Comparison of ENCODE assay signal across 21 cellular contexts in genomic region chr11:133889893-133890292, GRCh38. TPM values are rescaled to one million over a fixed set of nuclear protein-coding genes. Genes with fewer than 3 reads are reported as not detected.
DNase-seq lines count a peak whose midpoint lies in the region; ATAC-seq and TF ChIP-seq lines count a peak whose summit lies in the region.
"Had no signal": no experiment of that assay in that cellular context is flagged by ENCODE, and none has a peak within 500 bp of the region (broad histone marks: within the 10 kb centered on the region; RNA-seq: fewer than 3 reads in every experiment).

No MANE protein-coding gene starts in this region.

- intact Hi-C loops in vagina (cut with DNase I), result no loop called here
- intact Hi-C loops in PC-9 (cut with micrococcal nuclease; ENCODE audit: unreplicated experiment), result no loop called here
- intact Hi-C loops in right cardiac atrium (cut with DNase I), result no loop called here

- no peaks in the 10 kb centered on the region for H3K4me1 Mint-ChIP-seq in activated CD8-positive, alpha-beta memory T cell treated with anti-CD3 and anti-CD28 coated beads, Interleukin-2, amount 10 ng/mL, durations not matched to agents 7 days and 5 days
- peaks cover 1% of the 10 kb centered on the region for H3K4me1 Mint-ChIP-seq in endodermal cell
- H3K4me1 Mint-ChIP-seq: CD14-positive monocyte had no signal

- no peaks in the 10 kb centered on the region for H3K27me3 ChIP-seq in endodermal cell (ENCODE audit: control insufficient read depth, insufficient read depth, low read length, poor library complexity, severe bottlenecking)
- no peaks in the 10 kb centered on the region for H3K27me3 ChIP-seq in vagina
- peaks cover 49% of the 10 kb centered on the region for H3K27me3 ChIP-seq in PC-9 (ENCODE audit: insufficient read depth, low read depth)
- H3K27me3 ChIP-seq in right cardiac atrium (ENCODE audit: control insufficient read depth, insufficient read depth), result no peaks in the 10 kb centered on the region

- POLR2A ChIA-PET in PC-9 (lab: Charles Lee; ENCODE audit: unreplicated experiment), result no interaction called here

- TF ChIP-seq CTCF in GM13976 (IDR thresholded peaks at IDR 0.05; ENCODE audit: borderline replicate concordance, control extremely low read depth, extremely low read depth, insufficient read depth, missing control alignments) (no peak), endodermal cell (conservative IDR thresholded peaks at IDR 0.05) (no peak), vagina (IDR thresholded peaks at IDR 0.05) (no peak), PC-9 (conservative IDR thresholded peaks at IDR 0.05) (no peak)

- DNase-seq in activated CD8-positive, alpha-beta memory T cell treated with anti-CD3 and anti-CD28 coated beads, Interleukin-2, amount 10 ng/mL, durations not matched to agents 7 days and 5 days, result peak; percentile 3
- no peak for DNase-seq in activated CD8-positive, alpha-beta memory T cell treated with anti-CD3 and anti-CD28 coated beads, Interleukin-2, amount 50 U/mL, for 4 hours
- DNase-seq in GM13976 (ENCODE audit: low spot score) (peak; percentile 2), endodermal cell (peak; percentile 5), vagina (ENCODE audit: extremely low spot score in 2 of 2) (peak; percentile 52 to 67), PC-9 (no peak), right cardiac atrium (no peak), NK-92 (lab: John Stamatoyannopoulos, UW; ENCODE audit: unreplicated experiment) (no peak)
- DNase-seq: ACHN; BE2C; CD8-positive, alpha-beta T cell; DMS 273 treated with DMSO at 0.1 percent for 48 hours; DMS53; DND-41; EL; KG1 had no signal

- no peak overlapping the region for H3K9ac ChIP-seq in endodermal cell (ENCODE audit: extremely low read depth, low read length, poor library complexity, severe bottlenecking)

- H3K4me3 Mint-ChIP-seq in activated CD8-positive, alpha-beta memory T cell treated with anti-CD3 and anti-CD28 coated beads, Interleukin-2, amount 10 ng/mL, durations not matched to agents 7 days and 5 days, result no peak overlapping the region
- no peak overlapping the region for H3K4me3 Mint-ChIP-seq in endodermal cell
- H3K4me3 Mint-ChIP-seq: CD14-positive monocyte; CD8-positive, alpha-beta T cell had no signal

- H2AFZ ChIP-seq in PC-9, result no peak overlapping the region

- H3K4me3 ChIP-seq in endodermal cell (ENCODE audit: low read length) (no peak overlapping the region), vagina (no peak overlapping the region), PC-9 (no peak overlapping the region), right cardiac atrium (ENCODE audit: low read length) (no peak overlapping the region)
- H3K4me3 ChIP-seq: HAP-1 had no signal

- ATAC-seq in activated CD8-positive, alpha-beta memory T cell treated with anti-CD3 and anti-CD28 coated beads, Interleukin-2, amount 10 ng/mL, durations not matched to agents 7 days and 5 days, result no peak
- ATAC-seq in right cardiac atrium, result no peak
- ATAC-seq: CD8-positive, alpha-beta T cell had no signal

- WGBS in endodermal cell (ENCODE audit: insufficient coverage in 1 of 2, insufficient read length in 1 of 2), 2 experiments, result 86 to 94% methylated on average over 2 to 3 of the region's 3 CpGs
- 83% methylated on average over 3 of the region's 3 CpGs for WGBS in right cardiac atrium

- H4K20me1 ChIP-seq in PC-9 (ENCODE audit: insufficient read depth), result no peaks in the 10 kb centered on the region

- no TSS peak for BruUV-seq in PC-9 (replicated peaks; lab: Mats Ljungman, UMichigan)

- no peaks in the 10 kb centered on the region for H3K9me3 ChIP-seq in endodermal cell (ENCODE audit: control insufficient read depth, low read length)
- H3K9me3 ChIP-seq in vagina, result no peaks in the 10 kb centered on the region
- no peaks in the 10 kb centered on the region for H3K9me3 ChIP-seq in PC-9 (ENCODE audit: insufficient read depth, low read depth)
- no peaks in the 10 kb centered on the region for H3K9me3 ChIP-seq in right cardiac atrium (ENCODE audit: control insufficient read depth, low read length)
- H3K9me3 ChIP-seq: BE2C, HAP-1 had no signal

- no peaks in the 10 kb centered on the region for H3K9me3 Mint-ChIP-seq in activated CD8-positive, alpha-beta memory T cell treated with anti-CD3 and anti-CD28 coated beads, Interleukin-2, amount 10 ng/mL, durations not matched to agents 7 days and 5 days (ENCODE audit: low read depth)
- peaks cover 1% of the 10 kb centered on the region for H3K9me3 Mint-ChIP-seq in endodermal cell
- H3K9me3 Mint-ChIP-seq: CD8-positive, alpha-beta T cell had no signal

- H3K36me3 ChIP-seq in endodermal cell (ENCODE audit: control insufficient read depth, insufficient read depth, low read length), result no peaks in the 10 kb centered on the region
- no peaks in the 10 kb centered on the region for H3K36me3 ChIP-seq in vagina
- no peaks in the 10 kb centered on the region for H3K36me3 ChIP-seq in PC-9 (ENCODE audit: low read depth)
- H3K36me3 ChIP-seq: BE2C, HAP-1 had no signal

- no peak overlapping the region for H3K27ac Mint-ChIP-seq in activated CD8-positive, alpha-beta memory T cell treated with anti-CD3 and anti-CD28 coated beads, Interleukin-2, amount 10 ng/mL, durations not matched to agents 7 days and 5 days
- no peak overlapping the region for H3K27ac Mint-ChIP-seq in endodermal cell
- H3K27ac Mint-ChIP-seq: CD14-positive monocyte; CD8-positive, alpha-beta T cell had no signal

- no peaks in the 10 kb centered on the region for H3K36me3 Mint-ChIP-seq in activated CD8-positive, alpha-beta memory T cell treated with anti-CD3 and anti-CD28 coated beads, Interleukin-2, amount 10 ng/mL, durations not matched to agents 7 days and 5 days
- no peaks in the 10 kb centered on the region for H3K36me3 Mint-ChIP-seq in endodermal cell (ENCODE audit: low read depth)
- H3K36me3 Mint-ChIP-seq: CD14-positive monocyte; CD8-positive, alpha-beta T cell had no signal

- no peaks in the 10 kb centered on the region for H3K9me2 ChIP-seq in PC-9 (ENCODE audit: insufficient read depth)

- TF ChIP-seq POLR2A in vagina (IDR thresholded peaks at IDR 0.05), result no peak

- CTCF ChIA-PET in activated CD8-positive, alpha-beta memory T cell treated with anti-CD3 and anti-CD28 coated beads, Interleukin-2, amount 10 ng/mL, durations not matched to agents 7 days and 5 days (lab: Charles Lee), result no interaction called here
- CTCF ChIA-PET in PC-9 (lab: Charles Lee), result no interaction called here

- in situ Hi-C loops in GM13976 (cut with MboI; ENCODE audit: low sequenced_read_pairs, unreplicated experiment), result no loop called here

- no peaks in the 10 kb centered on the region for H3F3A ChIP-seq in PC-9 (ENCODE audit: insufficient read depth, low read depth)

- no peak overlapping the region for H3K4me2 ChIP-seq in PC-9

- H3K27me3 Mint-ChIP-seq in activated CD8-positive, alpha-beta memory T cell treated with anti-CD3 and anti-CD28 coated beads, Interleukin-2, amount 10 ng/mL, durations not matched to agents 7 days and 5 days, result peaks cover 4% of the 10 kb centered on the region
- peaks cover 13% of the 10 kb centered on the region for H3K27me3 Mint-ChIP-seq in endodermal cell (ENCODE audit: insufficient read depth)

- H3K79me2 ChIP-seq in PC-9 (ENCODE audit: low read depth), result no peaks in the 10 kb centered on the region

- H3K27ac ChIP-seq in endodermal cell (ENCODE audit: low read depth, low read length), result no peak overlapping the region
- H3K27ac ChIP-seq in vagina, result no peak overlapping the region
- no peak overlapping the region for H3K27ac ChIP-seq in PC-9
- no peak overlapping the region for H3K27ac ChIP-seq in right cardiac atrium (ENCODE audit: low read length)

- H3K4me1 ChIP-seq in endodermal cell (ENCODE audit: control insufficient read depth, insufficient read depth, low read length) (no peaks in the 10 kb centered on the region), vagina (no peaks in the 10 kb centered on the region), PC-9 (replicated peaks; ENCODE audit: insufficient read depth) (no peaks in the 10 kb centered on the region), right cardiac atrium (ENCODE audit: control insufficient read depth, insufficient read depth, low read length) (no peaks in the 10 kb centered on the region)
- H3K4me1 ChIP-seq: BE2C, HAP-1 had no signal

RNA-seq across cellular contexts. Expression of gene SPATA19, which starts 44.6 kb away (rescaled TPM):
- not detected for total RNA-seq in activated CD8-positive, alpha-beta memory T cell treated with anti-CD3 and anti-CD28 coated beads, Interleukin-2, amount 10 ng/mL, durations not matched to agents 7 days and 5 days
- total RNA-seq in endodermal cell (not detected), vagina (not detected), PC-9 (2021) (not detected in 2 replicates), right cardiac atrium (not detected)
- polyA plus RNA-seq in endodermal cell (2013, experiment 1 of 2), result not detected
- polyA plus RNA-seq in endodermal cell (2013, experiment 2 of 2), result not detected
- polyA plus RNA-seq in right cardiac atrium, result not detected
- total RNA-seq: CD8-positive, alpha-beta T cell; G401; H1; HT-29 had no signal
- polyA plus RNA-seq: CD14-positive monocyte, H1 had no signal

Comparison
In these comparisons a context has a peak if more than half of its experiments do, and no peak if none do; other contexts are left out.
1. DNase-seq: peak in activated CD8-positive, alpha-beta memory T cell treated with anti-CD3 and anti-CD28 coated beads, Interleukin-2, amount 10 ng/mL, durations not matched to agents 7 days and 5 days (single experiment), GM13976 (single experiment), endodermal cell (single experiment) and vagina (2 of 2); none in activated CD8-positive, alpha-beta memory T cell treated with anti-CD3 and anti-CD28 coated beads, Interleukin-2, amount 50 U/mL, for 4 hours (single experiment), PC-9 (0 of 2), right cardiac atrium (0 of 3) and NK-92 (single experiment).